14 cellular contexts compared by ENCODE assay signal in the genomic region with DNA sequence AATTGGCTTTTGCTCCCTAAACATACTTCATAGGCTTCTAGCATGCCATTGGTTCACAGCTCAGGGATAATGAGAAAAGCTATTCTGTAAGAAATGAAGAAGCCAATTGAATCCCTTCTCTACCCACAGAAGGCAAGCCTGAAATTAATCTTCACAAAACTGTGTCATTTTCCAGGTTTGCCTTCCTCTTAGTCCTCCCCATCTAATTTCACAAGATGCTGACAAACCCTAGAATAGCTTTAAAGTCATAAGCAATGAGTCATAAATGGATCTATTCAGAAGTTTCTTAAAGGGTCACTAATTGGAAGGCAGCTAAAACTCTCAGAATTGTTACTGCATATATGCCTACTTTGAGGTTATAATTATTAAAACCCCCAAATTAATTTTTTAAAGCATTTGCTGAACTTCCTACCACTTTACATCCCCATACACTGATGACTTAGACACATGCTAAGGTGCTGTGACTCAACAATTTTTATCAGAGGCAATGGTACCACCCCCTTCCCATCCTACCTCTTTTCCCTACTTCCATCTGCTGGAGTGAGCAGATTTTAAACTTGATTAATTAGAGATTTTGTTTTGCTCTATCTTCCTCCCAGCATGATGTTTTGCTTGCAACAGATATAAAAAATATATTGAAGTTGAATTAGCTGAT. TPM values are rescaled to one million over a fixed set of nuclear protein-coding genes. Genes with fewer than 3 reads are reported as not detected.
DNase-seq lines count a peak whose midpoint lies in the region; ATAC-seq and TF ChIP-seq lines count a peak whose summit lies in the region.
"Had no signal": no experiment of that assay in that cellular context is flagged by ENCODE, and none has a peak within 500 bp of the region (broad histone marks: within the 10 kb centered on the region; RNA-seq: fewer than 3 reads in every experiment).

No MANE protein-coding gene starts in this region.

- peak overlapping the region; percentile 74 for H3K27ac ChIP-seq in mesenchymal stem cell (ENCODE audit: low read length, poor library complexity, severe bottlenecking)
- H3K27ac ChIP-seq: pancreas, tibial artery had no signal

- no peak overlapping the region for H3K4ac ChIP-seq in mesenchymal stem cell (ENCODE audit: low read depth in 1 of 2, low read length in 2 of 2)

- H3K14ac ChIP-seq in mesenchymal stem cell (ENCODE audit: low read length in 2 of 2), result no peak overlapping the region

- DNase-seq in Caki2 (ENCODE audit: low read depth), result peak; percentile 39
- DNase-seq in HT1080 (ENCODE audit: low read depth), result peak; percentile 69
- DNase-seq in astrocyte of the spinal cord (ENCODE audit: low read depth, low spot score), result peak; percentile 66
- DNase-seq in mesenchymal stem cell, result peak; percentile 52
- no peak for DNase-seq in stimulated activated CD4-positive, alpha-beta T cell treated with anti-CD3 and anti-CD28 coated beads, Interleukin-4, amount 100 ng/mL, for 24 hours
- no peak for DNase-seq in activated CD4-positive, alpha-beta T cell treated with anti-CD3 and anti-CD28 coated beads for 4 hours
- DNase-seq: activated CD4-positive, alpha-beta T cell treated with anti-CD3 and anti-CD28 coated beads, Interleukin-2, amount 50 U/mL, for 1 hour; DMS 273 treated with DMSO at 0.1 percent for 48 hours; NCI-H2171 treated with DMSO at 0.1 percent for 48 hours; pancreas; stimulated activated CD4-positive, alpha-beta T cell treated with anti-CD3 and anti-CD28 coated beads, Interleukin-12 subunit alpha, Interleukin-12 subunit beta, amount 100 ng/mL, for 4 hours; tibial artery had no signal

- H3K18ac ChIP-seq in mesenchymal stem cell (ENCODE audit: low read depth in 1 of 2, low read length in 2 of 2), result no peak overlapping the region

- ATAC-seq in GM21367 (IDR thresholded peaks at IDR 0.05; ENCODE audit: unreplicated experiment) (no peak), GM18520 (IDR thresholded peaks at IDR 0.05; ENCODE audit: unreplicated experiment) (no peak)

- H4K8ac ChIP-seq in mesenchymal stem cell (ENCODE audit: low read length), result no peak overlapping the region

- H3K4me3 ChIP-seq in astrocyte of the spinal cord (ENCODE audit: low read depth, low read length) (no peak overlapping the region), mesenchymal stem cell (ENCODE audit: insufficient read depth in 1 of 2, low read depth in 1 of 2, low read length in 2 of 2) (no peak overlapping the region)
- H3K4me3 ChIP-seq: pancreas, tibial artery had no signal

- no peak overlapping the region for H2BK12ac ChIP-seq in mesenchymal stem cell (ENCODE audit: low read length in 2 of 2)

- H2AK5ac ChIP-seq in mesenchymal stem cell (ENCODE audit: low read length, severe bottlenecking), result no peak overlapping the region

- peaks cover 7% of the 10 kb centered on the region for H3K4me1 ChIP-seq in mesenchymal stem cell (ENCODE audit: control insufficient read depth, insufficient read depth, low read depth, low read length)
- H3K4me1 ChIP-seq: pancreas, tibial artery had no signal

- H3K9me3 ChIP-seq in mesenchymal stem cell (ENCODE audit: control insufficient read depth, low read length), result no peaks in the 10 kb centered on the region
- H3K9me3 ChIP-seq: pancreas, tibial artery had no signal

- no peak overlapping the region for H3K4me2 ChIP-seq in mesenchymal stem cell (ENCODE audit: low read length, poor library complexity, severe bottlenecking)

- H3K79me1 ChIP-seq in mesenchymal stem cell (replicated peaks; ENCODE audit: low read length, poor library complexity, severe bottlenecking), result no peaks in the 10 kb centered on the region

- H2AFZ ChIP-seq in mesenchymal stem cell (ENCODE audit: low read depth, low read length), result no peak overlapping the region

- H2BK120ac ChIP-seq in mesenchymal stem cell (ENCODE audit: low read depth, low read length), result no peak overlapping the region

- no peak for TF ChIP-seq CTCF in astrocyte of the spinal cord (IDR thresholded peaks at IDR 0.05; ENCODE audit: low read depth, low read length)

- H4K91ac ChIP-seq in mesenchymal stem cell (ENCODE audit: low read length), result no peak overlapping the region

- no peaks in the 10 kb centered on the region for H3K27me3 ChIP-seq in mesenchymal stem cell (ENCODE audit: control insufficient read depth in 1 of 2, insufficient read depth in 1 of 2, low read length in 2 of 2)
- H3K27me3 ChIP-seq: pancreas, tibial artery had no signal

- no peak overlapping the region for H2BK5ac ChIP-seq in mesenchymal stem cell (ENCODE audit: low read depth, low read length, poor library complexity, severe bottlenecking)

- no peak overlapping the region for H3K9ac ChIP-seq in mesenchymal stem cell (ENCODE audit: low read length)

- H3K36me3 ChIP-seq in mesenchymal stem cell (ENCODE audit: control insufficient read depth in 1 of 2, insufficient read depth in 2 of 2, low read depth in 1 of 2, low read length in 2 of 2), result no peaks in the 10 kb centered on the region
- H3K36me3 ChIP-seq: pancreas, tibial artery had no signal

- H2BK15ac ChIP-seq in mesenchymal stem cell (ENCODE audit: low read depth, poor library complexity, severe bottlenecking), result no peak overlapping the region

- in situ Hi-C loops in Caki2 (cut with HindIII; ENCODE audit: low pct_unique_long_range_greater_than_20kb, low sequenced_read_pairs) (no loop called here), astrocyte of the spinal cord (cut with HindIII; ENCODE audit: low sequenced_read_pairs) (no loop called here)

- H3K23ac ChIP-seq in mesenchymal stem cell (ENCODE audit: low read length in 2 of 2), result no peak overlapping the region

RNA-seq across cellular contexts. Expression of gene NABP1, which starts 51.3 kb away (rescaled TPM):
- 13.9 and 18.7 TPM in 2 replicates for total RNA-seq in Caki2 (2014; rRNA removed; shearing (Covaris generic); ENCODE audit: low replicate concordance)
- 39.2 and 48.1 TPM in 2 replicates for total RNA-seq in HT1080 (2014; rRNA removed; shearing (Covaris generic))
- 29.3 and 30.0 TPM in 2 replicates for polyA plus RNA-seq in HT1080 (2015; cell fraction: cytosol; rRNA removed)
- polyA plus RNA-seq in HT1080 (2015; cell fraction: nucleus; rRNA removed), result 326 and 328 TPM in 2 replicates
- 21.4 TPM for polyA plus RNA-seq in mesenchymal stem cell (2013, experiment 1 of 2)
- polyA plus RNA-seq in mesenchymal stem cell (2013, experiment 2 of 2), result 22.3 TPM

Comparison
In these comparisons a context has a peak if more than half of its experiments do, and no peak if none do; other contexts are left out.
1. DNase-seq: peak in Caki2 (single experiment), HT1080 (single experiment), astrocyte of the spinal cord (single experiment) and mesenchymal stem cell (single experiment); none in stimulated activated CD4-positive, alpha-beta T cell treated with anti-CD3 and anti-CD28 coated beads, Interleukin-4, amount 100 ng/mL, for 24 hours (single experiment) and activated CD4-positive, alpha-beta T cell treated with anti-CD3 and anti-CD28 coated beads for 4 hours (0 of 2).